8 cellular contexts compared by ENCODE assay signal in the genomic region with DNA sequence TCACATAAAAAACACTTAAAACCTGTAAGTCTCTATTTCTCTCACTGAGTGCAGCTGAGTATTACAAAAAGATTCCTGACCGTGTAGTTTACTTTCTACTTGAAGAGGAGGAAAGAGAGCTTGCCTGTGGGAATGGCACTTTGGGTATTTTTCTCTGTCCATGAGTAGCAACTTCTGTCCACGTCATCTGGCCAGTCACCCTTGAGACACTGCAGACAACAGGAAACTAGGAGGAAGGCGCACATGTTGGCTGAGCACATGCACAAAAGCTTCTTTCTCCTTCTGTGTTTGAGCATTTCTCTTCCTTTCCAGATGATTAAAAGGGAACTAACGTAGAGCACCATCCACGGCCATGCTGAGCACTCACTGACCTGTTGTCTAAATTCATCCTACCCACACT. TPM values are rescaled to one million over a fixed set of nuclear protein-coding genes. Genes with fewer than 3 reads are reported as not detected.
DNase-seq lines count a peak whose midpoint lies in the region; ATAC-seq, FAIRE-seq and TF ChIP-seq lines count a peak whose summit lies in the region.

No MANE protein-coding gene starts in this region.

- intact Hi-C loops in sciatic nerve (cut with DNase I) = no loop called here

- DNase-seq in GM12891 (ENCODE audit: insufficient read length, low spot score) (no peak), SKM-1 treated with dmso at 0.1 percent for 144 hours (lab: John Stamatoyannopoulos, UW; ENCODE audit: unreplicated experiment) (peak; percentile 63), fibroblast of peridontal ligament (ENCODE audit: extremely low read depth) (peak; percentile 28), sciatic nerve (ENCODE audit: low spot score) (no peak), NCI-H1092 treated with DMSO at 0.1 percent for 48 hours (lab: John Stamatoyannopoulos, UW) (no peak), SIG-M5 treated with dmso at 0.1 percent for 504 hours (lab: John Stamatoyannopoulos, UW; ENCODE audit: unreplicated experiment) (no peak)

- no peak for TF ChIP-seq POLR2A in GM12891 (IDR thresholded peaks at IDR 0.05; ENCODE audit: low read depth, low read length)

- ATAC-seq in sciatic nerve (peak; percentile 82), HG03521 (IDR thresholded peaks at IDR 0.05; ENCODE audit: unreplicated experiment) (no peak), GM18868 (IDR thresholded peaks at IDR 0.05; ENCODE audit: unreplicated experiment) (no peak)

- peak; percentile 20 for FAIRE-seq in GM12891 (lab: Jason Lieb, UNC)

TF ChIP-seq in GM12891, 5 proteins besides CTCF, POLR2A, EP300 and RAD21:
- TF ChIP-seq PAX5 (IDR thresholded peaks at IDR 0.05; ENCODE audit: insufficient read depth, low read length, severe bottlenecking) (no peak), POLR2AphosphoS5 (IDR thresholded peaks at IDR 0.05; ENCODE audit: low read depth, low read length) (no peak), TAF1 (IDR thresholded peaks at IDR 0.05; ENCODE audit: low read depth, low read length) (no peak), SPI1 (IDR thresholded peaks at IDR 0.05; ENCODE audit: low read depth, low read length) (no peak), POU2F2 (IDR thresholded peaks at IDR 0.05; ENCODE audit: low read depth, low read length) (no peak)

RNA-seq across cellular contexts. Expression of a gene that starts 19.7 kb away (rescaled TPM):
- polyA plus RNA-seq in GM12891 (2012; ENCODE audit: low read depth, missing spikeins) = 1.8 TPM
- total RNA-seq in sciatic nerve = 6.1 TPM

Comparison
In these comparisons a context has a peak if more than half of its experiments do, and no peak if none do; other contexts are left out.
1. DNase-seq: peak in SKM-1 treated with dmso at 0.1 percent for 144 hours (single experiment) and fibroblast of peridontal ligament (single experiment); none in GM12891 (single experiment), sciatic nerve (single experiment), NCI-H1092 treated with DMSO at 0.1 percent for 48 hours (single experiment) and SIG-M5 treated with dmso at 0.1 percent for 504 hours (single experiment).